In the genomic region with DNA sequence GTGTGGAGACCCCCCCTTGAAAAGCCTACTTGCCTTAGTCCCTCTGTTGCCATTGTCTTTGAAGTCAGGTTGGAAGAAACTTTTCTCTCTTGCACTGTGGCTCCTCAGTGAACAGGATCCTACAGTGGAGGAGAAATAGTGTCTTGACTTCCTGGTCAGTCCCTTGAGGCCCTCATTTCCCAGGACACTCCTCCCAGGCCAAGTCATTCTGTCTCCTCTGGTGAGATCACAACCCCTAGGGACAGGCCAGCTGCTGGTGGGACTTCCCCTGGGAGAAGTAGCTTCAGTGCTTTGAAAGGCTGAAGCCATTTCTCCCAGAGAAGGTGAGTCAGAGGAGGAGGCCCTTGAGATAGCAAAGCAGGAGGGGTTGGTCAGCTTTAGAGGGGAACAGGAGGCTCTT, we compare ENCODE assay signal across 12 cellular contexts. TPM values are rescaled to one million over a fixed set of nuclear protein-coding genes. Genes with fewer than 3 reads are reported as not detected.
DNase-seq lines count a peak whose midpoint lies in the region; ATAC-seq, FAIRE-seq and TF ChIP-seq lines count a peak whose summit lies in the region.
"Had no signal": no experiment of that assay in that cellular context is flagged by ENCODE, and none has a peak within 500 bp of the region (broad histone marks: within the 10 kb centered on the region; RNA-seq: fewer than 3 reads in every experiment).

No MANE protein-coding gene starts in this region.

- no peak overlapping the region for H3K27ac ChIP-seq in IMR-90 (ENCODE audit: insufficient read depth, low read length)
- no peak overlapping the region for H3K27ac ChIP-seq in SJCRH30
- H3K27ac ChIP-seq in caudate nucleus (ENCODE audit: low read depth, low read length): no peak overlapping the region

- DNase-seq in AG08395 (ENCODE audit: low spot score) (peak; percentile 35), GM19239 (ENCODE audit: insufficient read length, low spot score) (peak; percentile 31), IMR-90 (peak; percentile 52), SJCRH30 (no peak), caudate nucleus (lab: John Stamatoyannopoulos, UW) (no peak), KG1 (lab: John Stamatoyannopoulos, UW) (no peak), Right ventricle myocardium superior (no peak)
- DNase-seq: activated T-cell treated with anti-CD3 and anti-CD28 coated beads, Interleukin-2, amount 50 U/mL, for 72 hours; effector CD8-positive, alpha-beta T cell; left cardiac atrium; stimulated activated naive CD8-positive, alpha-beta T cell treated with anti-CD3 and anti-CD28 coated beads, Interleukin-15, Interleukin-2, amounts not matched to agents 100 U/mL and 50 U/mL, for 24 hours had no signal

- H3K14ac ChIP-seq in IMR-90 (replicated peaks; ENCODE audit: low read depth, low read length): 0 out of 2 replicates have a peak overlapping the region, but pooled peaks have one; percentile 0

- dilution Hi-C loops in IMR-90 (cut with HindIII; ENCODE audit: low sequenced_read_pairs, unreplicated experiment): no loop called here

- H3K4ac ChIP-seq in IMR-90 (ENCODE audit: low read depth, low read length): no peak overlapping the region

- no peak overlapping the region for H2BK5ac ChIP-seq in IMR-90 (ENCODE audit: low read depth, low read length, poor library complexity, severe bottlenecking)

- H3K9me3 ChIP-seq in IMR-90 (ENCODE audit: control insufficient read depth, insufficient read depth, low read length) (no peaks in the 10 kb centered on the region), SJCRH30 (replicated peaks) (no peaks in the 10 kb centered on the region)

- no peak overlapping the region for H4K91ac ChIP-seq in IMR-90 (ENCODE audit: insufficient read depth, low read depth, low read length)

- H3K56ac ChIP-seq in IMR-90 (ENCODE audit: extremely low read depth, insufficient read depth, low read length): no peak overlapping the region

- H2AK9ac ChIP-seq in IMR-90 (replicated peaks; ENCODE audit: low read depth, low read length, poor library complexity): no peak overlapping the region

- no peak for TF ChIP-seq CTCF in IMR-90 (conservative IDR thresholded peaks at IDR 0.05; ENCODE audit: low read depth, low read length)

- in situ Hi-C loops in IMR-90 (cut with MboI; ENCODE audit: low sequenced_read_pairs): loop anchor here (10.0 kb wide), 1 partner anchor 484 kb away; no protein-coding TSS in a partner anchor

- no peaks in the 10 kb centered on the region for H3K79me1 ChIP-seq in IMR-90 (ENCODE audit: low read depth in 1 of 2, low read length in 2 of 2)

- no peaks in the 10 kb centered on the region for H3K27me3 ChIP-seq in IMR-90 (ENCODE audit: control insufficient read depth, insufficient read depth, low read length)
- no peaks in the 10 kb centered on the region for H3K27me3 ChIP-seq in SJCRH30

- no peak overlapping the region for H2BK20ac ChIP-seq in IMR-90 (ENCODE audit: low read depth, low read length)

- H3K9me1 ChIP-seq in IMR-90 (ENCODE audit: insufficient read depth, low read length): no peaks in the 10 kb centered on the region

- no peak overlapping the region for H2AK5ac ChIP-seq in IMR-90 (ENCODE audit: low read depth, low read length)

- H4K5ac ChIP-seq in IMR-90 (ENCODE audit: low read depth, low read length): no peak overlapping the region

- intact Hi-C loops in IMR-90 (cut with micrococcal nuclease) (no loop called here), Right ventricle myocardium superior (cut with DNase I) (no loop called here)

- H3K4me3 ChIP-seq in IMR-90 (ENCODE audit: insufficient read depth, low read depth, low read length) (no peak overlapping the region), SJCRH30 (no peak overlapping the region)

- H4K20me1 ChIP-seq in IMR-90 (ENCODE audit: insufficient read depth, low read length): no peaks in the 10 kb centered on the region

- no peaks in the 10 kb centered on the region for H3K4me1 ChIP-seq in IMR-90 (ENCODE audit: control insufficient read depth, insufficient read depth, low read length)
- H3K4me1 ChIP-seq in SJCRH30: no peaks in the 10 kb centered on the region

- H2BK120ac ChIP-seq in IMR-90 (ENCODE audit: low read depth, low read length): no peak overlapping the region

- no peak overlapping the region for H3K4me2 ChIP-seq in IMR-90 (ENCODE audit: low read depth, low read length)

- H3K9ac ChIP-seq in IMR-90 (ENCODE audit: low read depth, low read length): no peak overlapping the region

- H3K36me3 ChIP-seq in IMR-90 (ENCODE audit: control insufficient read depth, insufficient read depth, low read length): no peaks in the 10 kb centered on the region
- no peaks in the 10 kb centered on the region for H3K36me3 ChIP-seq in SJCRH30

- H3K23ac ChIP-seq in IMR-90 (ENCODE audit: low read depth, low read length): no peak overlapping the region

- ATAC-seq in HG02852 (IDR thresholded peaks at IDR 0.05; ENCODE audit: unreplicated experiment): peak; percentile 89
- ATAC-seq in IMR-90 (ENCODE audit: low read depth): no peak; the same call in 1 of the 2 replicates
- no peak for ATAC-seq in Right ventricle myocardium superior (ENCODE audit: poor library complexity)
- ATAC-seq: activated T-cell treated with anti-CD3 and anti-CD28 coated beads, Interleukin-2, amount 50 U/mL, for 72 hours; left cardiac atrium; stimulated activated naive CD8-positive, alpha-beta T cell treated with anti-CD3 and anti-CD28 coated beads, Interleukin-15, Interleukin-2, amounts not matched to agents 100 U/mL and 50 U/mL, for 24 hours had no signal

- CTCF ChIA-PET in IMR-90 (lab: Yijun Ruan, JAX): no interaction called here

- peak overlapping the region; percentile 9; the same call in 1 of the 3 replicates for H2BK15ac ChIP-seq in IMR-90 (ENCODE audit: low read depth, low read length)

- peak overlapping the region; percentile 54 for H2AFZ ChIP-seq in IMR-90 (replicated peaks; ENCODE audit: low read length, poor library complexity)

- BruUV-seq in IMR-90 (replicated peaks; lab: Mats Ljungman, UMichigan): no TSS peak

- POLR2A ChIA-PET in IMR-90 (lab: Charles Lee; ENCODE audit: unreplicated experiment): no interaction called here

- H4K8ac ChIP-seq in IMR-90 (ENCODE audit: low read depth in 2 of 2, low read length in 2 of 2): no peak overlapping the region; a peak in 1 of 4 replicates

- no peak overlapping the region; the same call in 1 of the 2 replicates for H3K18ac ChIP-seq in IMR-90 (ENCODE audit: low read depth, low read length)

- TF ChIP-seq POLR2A in IMR-90 (IDR thresholded peaks at IDR 0.05; ENCODE audit: low read depth, low read length): no peak

- peak; percentile 81 for FAIRE-seq in GM19239 (lab: Jason Lieb, UNC)

- TF ChIP-seq RAD21 in IMR-90 (IDR thresholded peaks at IDR 0.05; ENCODE audit: low read length): no peak

TF ChIP-seq in IMR-90, 13 proteins besides CTCF, POLR2A, EP300 and RAD21:
- no peak for TF ChIP-seq BHLHE40 (IDR thresholded peaks at IDR 0.05; ENCODE audit: low read depth, low read length)
- no peak for TF ChIP-seq CHD1 (IDR thresholded peaks at IDR 0.05; ENCODE audit: low read depth, low read length)
- TF ChIP-seq MAFK (IDR thresholded peaks at IDR 0.05; ENCODE audit: low read depth, low read length): no peak
- TF ChIP-seq RFX5 (IDR thresholded peaks at IDR 0.05; ENCODE audit: low read depth, low read length): no peak
- TF ChIP-seq NFE2L2 (IDR thresholded peaks at IDR 0.05; ENCODE audit: low read depth, low read length): no peak
- TF ChIP-seq SMC3 (IDR thresholded peaks at IDR 0.05; ENCODE audit: low read depth, low read length): no peak
- TF ChIP-seq, protein P1, sequence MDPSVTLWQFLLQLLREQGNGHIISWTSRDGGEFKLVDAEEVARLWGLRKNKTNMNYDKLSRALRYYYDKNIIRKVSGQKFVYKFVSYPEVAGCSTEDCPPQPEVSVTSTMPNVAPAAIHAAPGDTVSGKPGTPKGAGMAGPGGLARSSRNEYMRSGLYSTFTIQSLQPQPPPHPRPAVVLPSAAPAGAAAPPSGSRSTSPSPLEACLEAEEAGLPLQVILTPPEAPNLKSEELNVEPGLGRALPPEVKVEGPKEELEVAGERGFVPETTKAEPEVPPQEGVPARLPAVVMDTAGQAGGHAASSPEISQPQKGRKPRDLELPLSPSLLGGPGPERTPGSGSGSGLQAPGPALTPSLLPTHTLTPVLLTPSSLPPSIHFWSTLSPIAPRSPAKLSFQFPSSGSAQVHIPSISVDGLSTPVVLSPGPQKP (IDR thresholded peaks at IDR 0.05; ENCODE audit: borderline replicate concordance, low read depth, low read length): no peak
- no peak for TF ChIP-seq MXI1 (IDR thresholded peaks at IDR 0.05; ENCODE audit: borderline replicate concordance, low read depth, low read length)
- TF ChIP-seq MAZ (IDR thresholded peaks at IDR 0.05; ENCODE audit: borderline replicate concordance, low read depth, low read length): no peak
- TF ChIP-seq RCOR1 (IDR thresholded peaks at IDR 0.05; ENCODE audit: insufficient replicate concordance, low read length): no peak
- TF ChIP-seq, protein P2, sequence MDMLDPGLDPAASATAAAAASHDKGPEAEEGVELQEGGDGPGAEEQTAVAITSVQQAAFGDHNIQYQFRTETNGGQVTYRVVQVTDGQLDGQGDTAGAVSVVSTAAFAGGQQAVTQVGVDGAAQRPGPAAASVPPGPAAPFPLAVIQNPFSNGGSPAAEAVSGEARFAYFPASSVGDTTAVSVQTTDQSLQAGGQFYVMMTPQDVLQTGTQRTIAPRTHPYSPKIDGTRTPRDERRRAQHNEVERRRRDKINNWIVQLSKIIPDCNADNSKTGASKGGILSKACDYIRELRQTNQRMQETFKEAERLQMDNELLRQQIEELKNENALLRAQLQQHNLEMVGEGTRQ (IDR thresholded peaks at IDR 0.05; ENCODE audit: low read depth, low read length): no peak
- TF ChIP-seq CEBPB (IDR thresholded peaks at IDR 0.05; ENCODE audit: low read depth, low read length): no peak
- TF ChIP-seq FOS (IDR thresholded peaks at IDR 0.05; ENCODE audit: low read depth, low read length): no peak

RNA-seq across cellular contexts. Expression of gene GRIA1, which starts 10.1 kb away (rescaled TPM):
- total RNA-seq in IMR-90 (2012; rRNA removed): 1.3 and 1.4 TPM in 2 replicates
- polyA plus RNA-seq in IMR-90 (2012; rRNA removed): 0.37 and 0.48 TPM in 2 replicates
- 0.16 and 0.39 TPM in 2 replicates for polyA plus RNA-seq in IMR-90 (2012; cell fraction: cytosol; rRNA removed)
- 0.09 and 1.1 TPM in 2 replicates for polyA plus RNA-seq in IMR-90 (2012; cell fraction: nucleus; rRNA removed; ENCODE audit: low replicate concordance)
- not detected in 2 replicates for total RNA-seq in SJCRH30 (2014; rRNA removed; shearing (Covaris generic))
- 0.05 TPM for total RNA-seq in Right ventricle myocardium superior
- total RNA-seq: activated T-cell treated with anti-CD3 and anti-CD28 coated beads, Interleukin-2, amount 50 U/mL, for 72 hours had no signal

Comparison
In these comparisons a context has a peak if more than half of its experiments do, and no peak if none do; other contexts are left out.
1. DNase-seq: peak in AG08395 (single experiment), GM19239 (single experiment) and IMR-90 (single experiment); none in SJCRH30 (0 of 2), caudate nucleus (0 of 61), KG1 (single experiment) and Right ventricle myocardium superior (single experiment).